Comparison of ENCODE assay signal across 8 cellular contexts in genomic region chr17:79834575-79835469, GRCh38. TPM values are rescaled to one million over a fixed set of nuclear protein-coding genes. Genes with fewer than 3 reads are reported as not detected.
DNase-seq lines count a peak whose midpoint lies in the region; ATAC-seq, FAIRE-seq and TF ChIP-seq lines count a peak whose summit lies in the region.

No MANE protein-coding gene starts in this region.

- peak; percentile 38 for TF ChIP-seq RAD21 in GM12878 (IDR thresholded peaks at IDR 0.05; ENCODE audit: insufficient read depth, low read depth, low read length)

- H3K36me3 Mint-ChIP-seq in CD8-positive, alpha-beta memory T cell = peaks cover 0 to 38% (median 5%) of the 10 kb centered on the region in 3 donors
- peaks cover 5 to 22% (median 14%) of the 10 kb centered on the region in 5 donors for H3K36me3 Mint-ChIP-seq in naive thymus-derived CD4-positive, alpha-beta T cell

- H3K4me3 ChIP-seq in CD8-positive, alpha-beta memory T cell (ENCODE audit: low read length) = no peak overlapping the region
- H3K4me3 ChIP-seq in GM12878 = no peak overlapping the region
- no peak overlapping the region for H3K4me3 ChIP-seq in naive thymus-derived CD4-positive, alpha-beta T cell (ENCODE audit: low read length)

- H2AFZ ChIP-seq in GM12878 (ENCODE audit: control insufficient read depth, low read depth, low read length) = no peak overlapping the region

- BruUV-seq in GM12878 (replicated peaks; lab: Mats Ljungman, UMichigan) = no TSS peak

- H3K4me3 Mint-ChIP-seq in CD8-positive, alpha-beta memory T cell = peak overlapping the region in 2 of 7 donors; percentile 43 to 54
- peak overlapping the region in 9 of 10 donors; percentile 2 to 50 (median 26) for H3K4me3 Mint-ChIP-seq in naive thymus-derived CD4-positive, alpha-beta T cell

- H3K27me3 ChIP-seq in CD8-positive, alpha-beta memory T cell (ENCODE audit: insufficient read depth, low read length, poor library complexity, severe bottlenecking) = peaks cover 1% of the 10 kb centered on the region
- H3K27me3 ChIP-seq in GM12878 (replicated peaks in 1 of 2; ENCODE audit: control insufficient read depth in 2 of 2, insufficient read depth in 2 of 2, low read length in 1 of 2) = no peaks in the 10 kb centered on the region
- H3K27me3 ChIP-seq in naive thymus-derived CD4-positive, alpha-beta T cell (ENCODE audit: control insufficient read depth in 2 of 2, insufficient read depth in 2 of 2, low read length in 2 of 2) = peaks cover 0 to 1% of the 10 kb centered on the region in 2 donors

- peak in 3 of 5 donors; percentile 48 to 63 (median 62) for DNase-seq in CD8-positive, alpha-beta memory T cell
- DNase-seq in HuH-7.5 (ENCODE audit: low spot score) (peak; percentile 71), GM12878 (ENCODE audit: low read depth, low spot score) (no peak)
- peak in 8 of 9 donors; percentile 39 to 69 (median 51) for DNase-seq in naive thymus-derived CD4-positive, alpha-beta T cell

- 92% methylated on average over 44 of the region's 61 CpGs for WGBS in GM12878 (ENCODE audit: insufficient coverage, insufficient replicate concordance, low lambda C conversion rate, missing lambda C conversion rate)

- H3K27ac Mint-ChIP-seq in CD8-positive, alpha-beta memory T cell = peak overlapping the region in 2 of 8 donors; percentile 54 to 65
- H3K27ac Mint-ChIP-seq in naive thymus-derived CD4-positive, alpha-beta T cell = peak overlapping the region in 3 of 9 donors; percentile 9 to 63 (median 36)

- RAD21 ChIA-PET in GM12878 (lab: Charles Lee; ENCODE audit: unreplicated experiment) = no interaction called here

- H3K27me3 Mint-ChIP-seq in CD8-positive, alpha-beta memory T cell = peaks cover 0 to 8% of the 10 kb centered on the region in 2 donors
- peaks cover 0 to 1% (median 0%) of the 10 kb centered on the region in 5 donors for H3K27me3 Mint-ChIP-seq in naive thymus-derived CD4-positive, alpha-beta T cell

- ATAC-seq in GM12878 (no peak), HG02870 (IDR thresholded peaks at IDR 0.05; ENCODE audit: unreplicated experiment) (no peak), GM21360 (IDR thresholded peaks at IDR 0.05; ENCODE audit: unreplicated experiment) (no peak), HG03460 (IDR thresholded peaks at IDR 0.05; ENCODE audit: unreplicated experiment) (no peak), GM18520 (IDR thresholded peaks at IDR 0.05; ENCODE audit: unreplicated experiment) (no peak)
- no peak for ATAC-seq in naive thymus-derived CD4-positive, alpha-beta T cell

- SMC1A ChIA-PET in GM12878 (lab: Charles Lee; ENCODE audit: uncharacterized antibody, unreplicated experiment) = interaction anchor here (1.0 to 1.1 kb wide), 3 partner anchors 16 to 45 kb away, joined by 3 read pairs; no protein-coding TSS in a partner anchor

- H3K4me2 ChIP-seq in GM12878 (ENCODE audit: control insufficient read depth, insufficient read depth) = no peak overlapping the region

- H3K4me1 Mint-ChIP-seq in CD8-positive, alpha-beta memory T cell = peaks cover 16 to 51% (median 30%) of the 10 kb centered on the region in 3 donors
- peaks cover 13 to 43% (median 26%) of the 10 kb centered on the region in 7 donors for H3K4me1 Mint-ChIP-seq in naive thymus-derived CD4-positive, alpha-beta T cell

- CTCF ChIA-PET in CD8-positive, alpha-beta memory T cell (lab: Charles Lee) = interaction anchor here (0.7 to 3.5 kb wide), 12 partner anchors 10 to 925 kb away, joined by 3 to 15 read pairs (median 3); partner anchors contain the start of gene CBX8
- CTCF ChIA-PET in GM12878 (lab: Yijun Ruan, JAX) = interaction anchor here (1.1 to 3.3 kb wide), 6 partner anchors 11 to 136 kb away, joined by 3 to 19 read pairs (median 4); no protein-coding TSS in a partner anchor
- CTCF ChIA-PET in naive thymus-derived CD4-positive, alpha-beta T cell (lab: Charles Lee) = interaction anchor here (0.7 to 1.6 kb wide), 8 partner anchors 11 to 159 kb away, joined by 3 to 5 read pairs (median 4); no protein-coding TSS in a partner anchor

- peak; percentile 49 to 73 (median 55) for TF ChIP-seq CTCF in GM12878 (IDR thresholded peaks at IDR 0.05 in 2 of 3, conservative IDR thresholded peaks at IDR 0.05 in 1 of 3; ENCODE audit: control insufficient read depth in 2 of 3, extremely low read depth in 1 of 3, insufficient read depth in 1 of 3, low read depth in 3 of 3, low read length in 3 of 3)

- peaks cover 22% of the 10 kb centered on the region for H3K79me2 ChIP-seq in GM12878 (ENCODE audit: control insufficient read depth, insufficient read depth, low read length)

- H3K9me3 Mint-ChIP-seq in CD8-positive, alpha-beta memory T cell = no peaks in the 10 kb centered on the region
- peaks cover 0 to 6% (median 0%) of the 10 kb centered on the region in 11 donors for H3K9me3 Mint-ChIP-seq in naive thymus-derived CD4-positive, alpha-beta T cell

- 0 out of 2 replicates have a peak, but pooled peaks cover 5% of the 10 kb centered on the region for H4K20me1 ChIP-seq in GM12878 (ENCODE audit: control insufficient read depth, insufficient read depth)

- POLR2A ChIA-PET in CD8-positive, alpha-beta memory T cell (lab: Charles Lee) = interaction anchor here (1.0 to 9.3 kb wide), 4 partner anchors 18 to 89 kb away, joined by 6 to 79 read pairs (median 15); partner anchors contain the start of gene CBX8
- POLR2A ChIA-PET in GM12878 (lab: Charles Lee) = interaction anchor here (0.8 to 1.2 kb wide), 2 partner anchors 23 to 38 kb away, joined by 3 to 4 read pairs; partner anchors contain the start of gene CBX8
- POLR2A ChIA-PET in naive thymus-derived CD4-positive, alpha-beta T cell (lab: Charles Lee) = interaction anchor here (1.0 to 2.9 kb wide), 8 partner anchors 9 to 38 kb away, joined by 3 to 16 read pairs (median 4); partner anchors contain the start of gene CBX8

- H3K4me1 ChIP-seq in CD8-positive, alpha-beta memory T cell (ENCODE audit: insufficient read depth, low read length) = peaks cover 34% of the 10 kb centered on the region
- H3K4me1 ChIP-seq in GM12878 (ENCODE audit: control insufficient read depth, insufficient read depth, low read length) = peaks cover 13% of the 10 kb centered on the region
- peaks cover 24 to 35% of the 10 kb centered on the region in 2 donors for H3K4me1 ChIP-seq in naive thymus-derived CD4-positive, alpha-beta T cell (ENCODE audit: control insufficient read depth in 2 of 2, insufficient read depth in 2 of 2, low read length in 2 of 2)

- TF ChIP-seq POLR2A in GM12878 (IDR thresholded peaks at IDR 0.05; ENCODE audit: low read depth, low read length) = peak; percentile 62

- H3K9me3 ChIP-seq in CD8-positive, alpha-beta memory T cell (ENCODE audit: low read length) = no peaks in the 10 kb centered on the region
- H3K9me3 ChIP-seq in GM12878 (replicated peaks; ENCODE audit: control insufficient read depth, insufficient read depth, low read length) = no peaks in the 10 kb centered on the region
- no peaks in the 10 kb centered on the region for H3K9me3 ChIP-seq in naive thymus-derived CD4-positive, alpha-beta T cell (ENCODE audit: control insufficient read depth in 2 of 3, low read length in 3 of 3)

- no peak overlapping the region for H3K27ac ChIP-seq in CD8-positive, alpha-beta memory T cell (ENCODE audit: low read depth, low read length)
- no peak overlapping the region for H3K27ac ChIP-seq in GM12878 (ENCODE audit: control insufficient read depth, insufficient read depth)
- H3K27ac ChIP-seq in naive thymus-derived CD4-positive, alpha-beta T cell (ENCODE audit: low read depth, low read length) = no peak overlapping the region

- no peak for TF ChIP-seq EP300 in GM12878 (IDR thresholded peaks at IDR 0.05; ENCODE audit: borderline replicate concordance in 1 of 2, control insufficient read depth in 1 of 2, low read depth in 2 of 2, low read length in 2 of 2)

- FAIRE-seq in GM12878 (lab: Jason Lieb, UNC) = no peak

- peaks cover 5% of the 10 kb centered on the region for H3K36me3 ChIP-seq in CD8-positive, alpha-beta memory T cell (ENCODE audit: insufficient read depth, low read length)
- H3K36me3 ChIP-seq in GM12878 (ENCODE audit: control insufficient read depth in 2 of 2, insufficient read depth in 2 of 2, low read length in 1 of 2) = peaks cover 0 to 17% of the 10 kb centered on the region in 2 experiments; a peak in 2 of 4 replicates
- peaks cover 5 to 32% (median 13%) of the 10 kb centered on the region in 3 experiments for H3K36me3 ChIP-seq in naive thymus-derived CD4-positive, alpha-beta T cell (ENCODE audit: control insufficient read depth in 2 of 3, insufficient read depth in 3 of 3, low read length in 3 of 3)

- H3K9ac ChIP-seq in GM12878 (ENCODE audit: control insufficient read depth, insufficient read depth, low read length) = no peak overlapping the region

- intact Hi-C loops in GM12878 (cut with micrococcal nuclease; ENCODE audit: unreplicated experiment) = loop anchor here (5.0 kb wide), 2 partner anchors 33 to 88 kb away; no protein-coding TSS in a partner anchor
- intact Hi-C loops in naive thymus-derived CD4-positive, alpha-beta T cell (cut with micrococcal nuclease) = loop anchor here (5.0 kb wide), 2 partner anchors 108 to 312 kb away; partner anchors contain the start of gene EIF4A3 (in 1 of the 2)

- in situ Hi-C loops in GM12878 (cut with MboI) = no loop called here

RNA-seq across cellular contexts. Expression of gene CBX4, which starts 4.4 kb away (rescaled TPM):
- 10 to 100 TPM in 1 of 2 experiments, 1 to 10 TPM in 1; 9.8 to 12.2 TPM for total RNA-seq in CD8-positive, alpha-beta memory T cell
- 12.1 TPM for polyA plus RNA-seq in CD8-positive, alpha-beta memory T cell
- 12.4 and 13.3 TPM in 2 replicates for total RNA-seq in GM12878 (2013; cell fraction: nucleolus; rRNA removed)
- total RNA-seq in GM12878 (2014; rRNA removed) (14.5 and 15.5 TPM in 2 replicates), GM12878 (2014; rRNA removed; fragmentation: Illumina TruSeq; extraction: Trizol) (4.3 and 4.6 TPM in 2 replicates), GM12878 (2021) (23.1 and 24.6 TPM in 2 replicates)
- polyA plus RNA-seq in GM12878 (2011; ENCODE audit: low read depth) = 3.0 TPM
- polyA plus RNA-seq in GM12878 (2011; rRNA removed) (9.1 and 11.3 TPM in 2 replicates), GM12878 (2014; fragmentation: Illumina TruSeq; extraction: Trizol) (1.7 and 4.2 TPM in 2 replicates), GM12878 (2014; fragmentation: Nextera tagmentation; extraction: Ambion mirVana) (1 to 10 TPM in 1 of 2 experiments, under 1 TPM in 1; 0.69 to 1.2 TPM), GM12878 (2014; rRNA removed) (19.6 and 20.4 TPM in 2 replicates), GM12878 (2016; fragmentation: Nextera tagmentation; extraction: Ambion mirVana) (1 to 10 TPM; 1.6 to 1.8 TPM)
- polyA plus RNA-seq in GM12878 (2011; cell fraction: cytosol; rRNA removed) = 10.8 and 17.6 TPM in 2 replicates
- polyA plus RNA-seq in GM12878 (2011; cell fraction: nucleus; rRNA removed) = 40.0 and 48.6 TPM in 2 replicates
- polyA plus RNA-seq in GM12878 (2012) = 12.7 and 18.0 TPM in 2 replicates
- 5.6 and 15.7 TPM in 2 replicates for polyA minus RNA-seq in GM12878 (2011; rRNA and poly(A)+ RNA removed)
- polyA minus RNA-seq in GM12878 (2011; cell fraction: cytosol; rRNA and poly(A)+ RNA removed) = 13.2 and 17.0 TPM in 2 replicates
- polyA minus RNA-seq in GM12878 (2011; cell fraction: nucleus; rRNA and poly(A)+ RNA removed) = 11.6 and 17.4 TPM in 2 replicates
- total RNA-seq in naive thymus-derived CD4-positive, alpha-beta T cell = 100 to 1,000 TPM in 2 of 5 experiments, 10 to 100 TPM in 3; 37.7 to 134 (median 84.4) TPM
- polyA plus RNA-seq in naive thymus-derived CD4-positive, alpha-beta T cell = 1 to 10 TPM; 4.0 to 7.4 TPM

RNA-seq across cellular contexts. Expression of gene CBX8, which starts 37.9 kb away (rescaled TPM):
- 1 to 10 TPM; 1.9 to 2.2 TPM for total RNA-seq in CD8-positive, alpha-beta memory T cell
- polyA plus RNA-seq in CD8-positive, alpha-beta memory T cell = 0.91 TPM
- 3.7 and 4.0 TPM in 2 replicates for total RNA-seq in GM12878 (2013; cell fraction: nucleolus; rRNA removed)
- total RNA-seq in GM12878 (2014; rRNA removed) (1.6 and 1.9 TPM in 2 replicates), GM12878 (2014; rRNA removed; fragmentation: Illumina TruSeq; extraction: Trizol) (1.5 and 1.9 TPM in 2 replicates), GM12878 (2021) (6.3 and 6.7 TPM in 2 replicates)
- 0.80 TPM for polyA plus RNA-seq in GM12878 (2011; ENCODE audit: low read depth)
- polyA plus RNA-seq in GM12878 (2011; rRNA removed) (0.35 and 0.64 TPM in 2 replicates), GM12878 (2014; fragmentation: Illumina TruSeq; extraction: Trizol) (0.57 and 1.2 TPM in 2 replicates), GM12878 (2014; fragmentation: Nextera tagmentation; extraction: Ambion mirVana) (under 1 TPM; 0.03 to 0.16 TPM), GM12878 (2014; rRNA removed) (1.9 and 2.1 TPM in 2 replicates), GM12878 (2016; fragmentation: Nextera tagmentation; extraction: Ambion mirVana) (1 to 10 TPM; 2.1 to 3.4 TPM)
- 1.4 and 1.6 TPM in 2 replicates for polyA plus RNA-seq in GM12878 (2011; cell fraction: cytosol; rRNA removed)
- polyA plus RNA-seq in GM12878 (2011; cell fraction: nucleus; rRNA removed) = 2.8 and 6.6 TPM in 2 replicates
- polyA plus RNA-seq in GM12878 (2012) = 1.8 and 3.9 TPM in 2 replicates
- polyA minus RNA-seq in GM12878 (2011; rRNA and poly(A)+ RNA removed) = 0.59 and 0.67 TPM in 2 replicates
- polyA minus RNA-seq in GM12878 (2011; cell fraction: cytosol; rRNA and poly(A)+ RNA removed) = 1.2 TPM in 2 replicates
- 0.48 and 0.86 TPM in 2 replicates for polyA minus RNA-seq in GM12878 (2011; cell fraction: nucleus; rRNA and poly(A)+ RNA removed)
- 10 to 100 TPM in 1 of 5 experiments, 1 to 10 TPM in 4; 2.4 to 11.9 (median 3.0) TPM for total RNA-seq in naive thymus-derived CD4-positive, alpha-beta T cell
- 1 to 10 TPM in 1 of 2 donors, under 1 TPM in 1; 0.96 to 1.9 TPM for polyA plus RNA-seq in naive thymus-derived CD4-positive, alpha-beta T cell

RNA-seq across cellular contexts. Expression of gene CBX2, which starts 56.9 kb away (rescaled TPM):
- total RNA-seq in CD8-positive, alpha-beta memory T cell = 1 to 10 TPM; 2.0 to 2.2 TPM
- 0.10 TPM for polyA plus RNA-seq in CD8-positive, alpha-beta memory T cell
- 7.7 and 8.1 TPM in 2 replicates for total RNA-seq in GM12878 (2013; cell fraction: nucleolus; rRNA removed)
- total RNA-seq in GM12878 (2014; rRNA removed) = 4.1 and 5.9 TPM in 2 replicates
- total RNA-seq in GM12878 (2014; rRNA removed; fragmentation: Illumina TruSeq; extraction: Trizol) = 3.4 and 3.5 TPM in 2 replicates
- total RNA-seq in GM12878 (2021) = 7.5 and 8.5 TPM in 2 replicates
- polyA plus RNA-seq in GM12878 (2011; ENCODE audit: low read depth) = 0.35 TPM
- 1.9 and 3.7 TPM in 2 replicates for polyA plus RNA-seq in GM12878 (2011; rRNA removed)
- polyA plus RNA-seq in GM12878 (2011; cell fraction: cytosol; rRNA removed) = 5.0 and 6.4 TPM in 2 replicates
- 8.9 and 13.7 TPM in 2 replicates for polyA plus RNA-seq in GM12878 (2011; cell fraction: nucleus; rRNA removed)
- polyA plus RNA-seq in GM12878 (2012) = 1.1 and 1.8 TPM in 2 replicates
- polyA plus RNA-seq in GM12878 (2014; fragmentation: Illumina TruSeq; extraction: Trizol) = 1.0 and 3.1 TPM in 2 replicates
- polyA plus RNA-seq in GM12878 (2014; fragmentation: Nextera tagmentation; extraction: Ambion mirVana) = under 1 TPM; 0.35 to 0.44 TPM
- polyA plus RNA-seq in GM12878 (2014; rRNA removed) = 4.7 and 6.2 TPM in 2 replicates
- polyA plus RNA-seq in GM12878 (2016; fragmentation: Nextera tagmentation; extraction: Ambion mirVana) = 1 to 10 TPM; 5.8 to 6.5 TPM
- polyA minus RNA-seq in GM12878 (2011; rRNA and poly(A)+ RNA removed) = 3.1 and 6.5 TPM in 2 replicates
- 2.8 and 2.9 TPM in 2 replicates for polyA minus RNA-seq in GM12878 (2011; cell fraction: cytosol; rRNA and poly(A)+ RNA removed)
- polyA minus RNA-seq in GM12878 (2011; cell fraction: nucleus; rRNA and poly(A)+ RNA removed) = 3.7 and 7.4 TPM in 2 replicates
- 1 to 10 TPM in 1 of 5 experiments, under 1 TPM in 4; 0.24 to 4.4 (median 0.41) TPM for total RNA-seq in naive thymus-derived CD4-positive, alpha-beta T cell
- polyA plus RNA-seq in naive thymus-derived CD4-positive, alpha-beta T cell = under 1 TPM in 1 of 2 donors, not detected in 1; 0.41 TPM
